In the genomic region with DNA sequence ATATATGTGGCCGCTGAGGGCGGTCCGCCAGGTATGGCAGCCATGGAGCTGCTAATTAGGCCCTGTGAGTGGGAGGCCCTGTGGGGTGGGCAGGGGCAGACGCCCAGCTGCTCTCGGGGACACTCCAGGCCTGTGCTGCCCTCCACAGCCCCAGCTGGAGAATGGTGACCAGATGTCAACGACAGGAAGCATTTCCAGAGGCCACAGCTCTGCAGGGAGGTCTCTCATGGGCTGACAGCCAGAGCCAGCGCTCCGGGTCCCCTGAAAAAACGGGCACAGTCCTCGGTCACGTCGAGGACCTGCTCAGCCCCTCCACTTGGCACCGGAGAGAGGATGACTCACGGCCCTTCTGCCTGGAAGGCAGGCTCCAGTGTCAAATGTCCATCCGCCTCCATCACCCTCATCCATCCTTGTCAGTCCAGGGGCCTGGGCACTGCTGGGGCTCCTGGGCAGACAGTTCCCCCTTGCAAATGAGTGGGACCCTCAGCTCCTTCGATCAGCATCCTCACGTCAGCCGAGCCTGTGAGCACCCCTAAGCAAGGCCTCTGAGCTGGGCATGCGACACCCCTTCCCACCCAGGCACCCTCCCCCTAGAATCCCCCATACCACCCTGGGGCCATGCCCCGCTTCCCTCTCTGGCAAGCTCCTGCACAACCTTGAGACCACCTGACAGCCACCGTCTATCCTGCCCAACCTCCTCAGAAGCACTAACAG, we compare ENCODE assay signal across 10 cellular contexts. TPM values are rescaled to one million over a fixed set of nuclear protein-coding genes. Genes with fewer than 3 reads are reported as not detected.
DNase-seq lines count a peak whose midpoint lies in the region; ATAC-seq and TF ChIP-seq lines count a peak whose summit lies in the region.
"Had no signal": no experiment of that assay in that cellular context is flagged by ENCODE, and none has a peak within 500 bp of the region (broad histone marks: within the 10 kb centered on the region; RNA-seq: fewer than 3 reads in every experiment).

No MANE protein-coding gene starts in this region.

- H3K36me3 Mint-ChIP-seq in effector memory CD8-positive, alpha-beta T cell (ENCODE audit: insufficient read depth): peaks cover 36% of the 10 kb centered on the region

- peak overlapping the region; percentile 85 to 92 for H3K4me3 Mint-ChIP-seq in effector memory CD8-positive, alpha-beta T cell

- no peaks in the 10 kb centered on the region for H3K9me3 Mint-ChIP-seq in effector memory CD8-positive, alpha-beta T cell

- no peaks in the 10 kb centered on the region for H3K27me3 Mint-ChIP-seq in effector memory CD8-positive, alpha-beta T cell

- ATAC-seq in effector memory CD8-positive, alpha-beta T cell (replicated peaks): no peak
- peak; percentile 40 to 60 for ATAC-seq in gastrocnemius medialis
- ATAC-seq in GM21528 (IDR thresholded peaks at IDR 0.05; ENCODE audit: low FRiP score, unreplicated experiment): no peak
- no peak for ATAC-seq in HG02981 (IDR thresholded peaks at IDR 0.05; ENCODE audit: unreplicated experiment)

- no peak for TF ChIP-seq POLR2A in gastrocnemius medialis (IDR thresholded peaks at IDR 0.05)

- H3K9me3 ChIP-seq in OCI-LY3 (ENCODE audit: insufficient read depth, low read length): no peaks in the 10 kb centered on the region
- H3K9me3 ChIP-seq in gastrocnemius medialis: no peaks in the 10 kb centered on the region
- H3K9me3 ChIP-seq: ovary had no signal

- in situ Hi-C loops in gastrocnemius medialis (cut with MboI; ENCODE audit: low sequenced_read_pairs in 4 of 4): no loop called here

- peak; percentile 12; the same call in 1 of the 2 replicates for TF ChIP-seq CTCF in OCI-LY3 (IDR thresholded peaks at IDR 0.05; ENCODE audit: low read depth, low read length)
- TF ChIP-seq CTCF in gastrocnemius medialis (IDR thresholded peaks at IDR 0.05 in 4 of 5, conservative IDR thresholded peaks at IDR 0.05 in 1 of 5): no peak

- peak overlapping the region; percentile 92 for H3K9ac ChIP-seq in OCI-LY3 (ENCODE audit: low read length)

- H2AFZ ChIP-seq in OCI-LY3 (ENCODE audit: low read depth, low read length): no peak overlapping the region

- peaks cover 75% of the 10 kb centered on the region for H3K79me2 ChIP-seq in OCI-LY3 (ENCODE audit: low read length)

- H4K20me1 ChIP-seq in OCI-LY3 (ENCODE audit: insufficient read depth, low read length): peaks cover 55% of the 10 kb centered on the region

- H3K27ac ChIP-seq in OCI-LY3 (ENCODE audit: low read length) (peak overlapping the region; percentile 77), gastrocnemius medialis (no peak overlapping the region)
- H3K27ac ChIP-seq: 22Rv1, ovary had no signal

- DNase-seq in DMS 273 (lab: John Stamatoyannopoulos, UW; ENCODE audit: unreplicated experiment): peak; percentile 40
- DNase-seq in DMS 273 treated with DMSO at 0.1 percent for 48 hours (lab: John Stamatoyannopoulos, UW): no peak
- DNase-seq in effector memory CD8-positive, alpha-beta T cell: no peak
- peak in 1 of 2 donors; percentile 58 for DNase-seq in gastrocnemius medialis
- no peak for DNase-seq in NCI-H128 (lab: John Stamatoyannopoulos, UW; ENCODE audit: unreplicated experiment)

- peaks cover 47 to 59% of the 10 kb centered on the region in 2 donors for H3K4me1 Mint-ChIP-seq in effector memory CD8-positive, alpha-beta T cell (ENCODE audit: low read depth in 2 of 2)

- intact Hi-C loops in gastrocnemius medialis (cut with DNase I; ENCODE audit: low total_unique reads): no loop called here

- H3K27me3 ChIP-seq in OCI-LY3 (ENCODE audit: low read depth, low read length): no peaks in the 10 kb centered on the region
- no peaks in the 10 kb centered on the region for H3K27me3 ChIP-seq in gastrocnemius medialis
- H3K27me3 ChIP-seq: ovary had no signal

- H3K27ac Mint-ChIP-seq in effector memory CD8-positive, alpha-beta T cell: peak overlapping the region; percentile 91 to 93

- peak overlapping the region; percentile 79 for H3K4me3 ChIP-seq in OCI-LY3 (ENCODE audit: low read length)
- H3K4me3 ChIP-seq in gastrocnemius medialis: no peak overlapping the region
- H3K4me3 ChIP-seq: ovary had no signal

- H3K4me1 ChIP-seq in OCI-LY3 (ENCODE audit: low read length) (peaks cover 71% of the 10 kb centered on the region), gastrocnemius medialis (peaks cover 12 to 18% of the 10 kb centered on the region in 2 donors)

- H3K4me2 ChIP-seq in OCI-LY3 (ENCODE audit: low read length): peak overlapping the region; percentile 89

- H3K36me3 ChIP-seq in OCI-LY3 (replicated peaks; ENCODE audit: low read depth, low read length): peaks cover 49% of the 10 kb centered on the region
- H3K36me3 ChIP-seq in gastrocnemius medialis: no peaks in the 10 kb centered on the region
- H3K36me3 ChIP-seq: ovary had no signal

RNA-seq across cellular contexts. Expression of a gene that starts 1.9 kb away (rescaled TPM):
- 10 to 100 TPM in 2 of 4 donors, 1 to 10 TPM in 2; 5.1 to 23.7 (median 9.8) TPM for total RNA-seq in gastrocnemius medialis

Comparison
In these comparisons a context has a peak if more than half of its experiments do, and no peak if none do; other contexts are left out.
1. ATAC-seq: peak in gastrocnemius medialis (2 of 2); none in effector memory CD8-positive, alpha-beta T cell (single experiment), GM21528 (single experiment) and HG02981 (single experiment).